ENCODE assay signal across 1 cellular context in the genomic region with DNA sequence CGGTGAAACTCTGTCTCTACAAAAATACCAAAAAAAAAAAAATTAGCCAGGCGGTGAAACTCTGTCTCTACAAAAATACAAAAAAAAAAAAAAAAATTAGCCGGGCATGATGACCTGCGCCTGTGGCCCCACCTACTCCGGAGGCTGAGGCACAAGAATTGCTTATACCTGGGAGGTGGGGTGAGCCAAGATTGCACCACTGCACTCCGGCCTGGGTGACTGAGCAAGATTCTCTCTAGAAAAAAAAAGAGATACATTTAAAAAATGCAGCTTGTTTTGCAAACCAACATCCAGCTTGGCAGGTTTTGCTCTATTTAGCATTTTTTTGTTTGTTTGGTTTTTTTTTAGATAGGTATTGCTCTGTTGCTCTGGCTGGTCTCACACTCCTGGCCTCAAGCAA.
TF ChIP-seq lines count a peak whose summit lies in the region.

No MANE protein-coding gene starts in this region.

TF ChIP-seq in HepG2, 621 proteins besides CTCF, POLR2A, EP300 and RAD21:
- TF ChIP-seq CEBPG (CRISPR knock-in tag; IDR thresholded peaks at IDR 0.05) (peak; percentile 49), MXD4 (CRISPR knock-in tag; IDR thresholded peaks at IDR 0.05) (no peak), CC2D1A (CRISPR knock-in tag; IDR thresholded peaks at IDR 0.05) (no peak), CEBPB (IDR thresholded peaks at IDR 0.05; ENCODE audit: borderline replicate concordance, low read depth, low read length) (0 out of 2 replicates have a peak, but pooled peaks have one; percentile 4), NR2F1 (CRISPR knock-in tag; IDR thresholded peaks at IDR 0.05) (no peak), ZSCAN30 (CRISPR knock-in tag; IDR thresholded peaks at IDR 0.05) (no peak), MEIS1 (CRISPR knock-in tag; IDR thresholded peaks at IDR 0.05; ENCODE audit: borderline replicate concordance) (0 out of 2 replicates have a peak, but pooled peaks have one; percentile 4), RBFOX2 (IDR thresholded peaks at IDR 0.05; ENCODE audit: low read depth, low read length) (no peak), ZNF354B (CRISPR knock-in tag; IDR thresholded peaks at IDR 0.05) (no peak), TARDBP (CRISPR knock-in tag; IDR thresholded peaks at IDR 0.05) (no peak), ZBTB42 (CRISPR knock-in tag; IDR thresholded peaks at IDR 0.05) (no peak), ZNF263 (CRISPR knock-in tag; IDR thresholded peaks at IDR 0.05) (no peak)
- TF ChIP-seq, protein P1, sequence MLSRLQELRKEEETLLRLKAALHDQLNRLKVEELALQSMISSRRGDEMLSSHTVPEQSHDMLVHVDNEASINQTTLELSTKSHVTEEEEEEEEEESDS (CRISPR knock-in tag; IDR thresholded peaks at IDR 0.05; ENCODE audit: borderline replicate concordance): no peak
- TF ChIP-seq, protein P2, sequence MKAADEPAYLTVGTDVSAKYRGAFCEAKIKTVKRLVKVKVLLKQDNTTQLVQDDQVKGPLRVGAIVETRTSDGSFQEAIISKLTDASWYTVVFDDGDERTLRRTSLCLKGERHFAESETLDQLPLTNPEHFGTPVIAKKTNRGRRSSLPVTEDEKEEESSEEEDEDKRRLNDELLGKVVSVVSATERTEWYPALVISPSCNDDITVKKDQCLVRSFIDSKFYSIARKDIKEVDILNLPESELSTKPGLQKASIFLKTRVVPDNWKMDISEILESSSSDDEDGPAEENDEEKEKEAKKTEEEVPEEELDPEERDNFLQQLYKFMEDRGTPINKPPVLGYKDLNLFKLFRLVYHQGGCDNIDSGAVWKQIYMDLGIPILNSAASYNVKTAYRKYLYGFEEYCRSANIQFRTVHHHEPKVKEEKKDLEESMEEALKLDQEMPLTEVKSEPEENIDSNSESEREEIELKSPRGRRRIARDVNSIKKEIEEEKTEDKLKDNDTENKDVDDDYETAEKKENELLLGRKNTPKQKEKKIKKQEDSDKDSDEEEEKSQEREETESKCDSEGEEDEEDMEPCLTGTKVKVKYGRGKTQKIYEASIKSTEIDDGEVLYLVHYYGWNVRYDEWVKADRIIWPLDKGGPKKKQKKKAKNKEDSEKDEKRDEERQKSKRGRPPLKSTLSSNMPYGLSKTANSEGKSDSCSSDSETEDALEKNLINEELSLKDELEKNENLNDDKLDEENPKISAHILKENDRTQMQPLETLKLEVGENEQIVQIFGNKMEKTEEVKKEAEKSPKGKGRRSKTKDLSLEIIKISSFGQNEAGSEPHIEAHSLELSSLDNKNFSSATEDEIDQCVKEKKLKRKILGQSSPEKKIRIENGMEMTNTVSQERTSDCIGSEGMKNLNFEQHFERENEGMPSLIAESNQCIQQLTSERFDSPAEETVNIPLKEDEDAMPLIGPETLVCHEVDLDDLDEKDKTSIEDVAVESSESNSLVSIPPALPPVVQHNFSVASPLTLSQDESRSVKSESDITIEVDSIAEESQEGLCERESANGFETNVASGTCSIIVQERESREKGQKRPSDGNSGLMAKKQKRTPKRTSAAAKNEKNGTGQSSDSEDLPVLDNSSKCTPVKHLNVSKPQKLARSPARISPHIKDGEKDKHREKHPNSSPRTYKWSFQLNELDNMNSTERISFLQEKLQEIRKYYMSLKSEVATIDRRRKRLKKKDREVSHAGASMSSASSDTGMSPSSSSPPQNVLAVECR (CRISPR knock-in tag; IDR thresholded peaks at IDR 0.05; ENCODE audit: borderline replicate concordance): no peak
